In the genomic region with DNA sequence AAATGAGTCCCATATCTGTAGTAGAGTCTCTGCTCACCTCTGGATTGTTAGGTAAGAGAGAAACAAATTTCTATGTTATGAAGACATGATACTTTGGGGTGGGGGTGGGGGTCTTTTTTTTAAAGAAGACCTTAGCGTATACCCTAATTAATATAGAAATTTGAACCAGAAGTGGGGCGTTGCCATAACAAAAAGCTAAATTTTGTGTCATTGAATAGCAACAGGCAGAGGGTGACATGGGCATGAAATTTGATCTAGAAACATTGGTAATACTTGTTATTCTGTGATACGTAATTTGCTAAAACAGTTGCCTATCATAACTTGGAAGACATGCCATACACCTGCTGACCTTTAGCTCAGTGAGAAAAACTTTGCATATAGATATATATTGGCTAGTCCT, we compare ENCODE assay signal across 26 cellular contexts.
DNase-seq lines count a peak whose midpoint lies in the region; ATAC-seq, FAIRE-seq and TF ChIP-seq lines count a peak whose summit lies in the region.
"Had no signal": no experiment of that assay in that cellular context is flagged by ENCODE, and none has a peak within 500 bp of the region (broad histone marks: within the 10 kb centered on the region; RNA-seq: fewer than 3 reads in every experiment).

No MANE protein-coding gene starts in this region.

- no peak overlapping the region for H3K4me2 ChIP-seq in K562 (ENCODE audit: insufficient read depth, low read length)
- H3K4me2 ChIP-seq: BLaER1 had no signal

- H2AFZ ChIP-seq in K562 (ENCODE audit: low read depth, low read length): no peak overlapping the region

- H3K9ac ChIP-seq in K562 (ENCODE audit: insufficient read depth in 1 of 2, low read depth in 2 of 2, low read length in 2 of 2) (no peak overlapping the region), mucosa of stomach (ENCODE audit: low read length) (no peak overlapping the region)
- H3K9ac ChIP-seq: BLaER1 had no signal

- no peaks in the 10 kb centered on the region for H3K9me1 ChIP-seq in K562 (ENCODE audit: control insufficient read depth, insufficient read depth, low read length)

- CTCF ChIA-PET in HEK293 (lab: Yijun Ruan, JAX): no interaction called here
- CTCF ChIA-PET in K562 (lab: Yijun Ruan, JAX; ENCODE audit: low intra/inter-chr PET ratio): no interaction called here

- in situ Hi-C loops in K562 (cut with MboI) (no loop called here), gastrocnemius medialis (cut with MboI; ENCODE audit: low sequenced_read_pairs in 4 of 4) (no loop called here)

- H3K4me1 ChIP-seq in HEK293 (ENCODE audit: control insufficient read depth, insufficient read depth, low read length): peaks cover 10% of the 10 kb centered on the region; the same call in 1 of the 2 replicates
- H3K4me1 ChIP-seq in K562 (replicated peaks in 1 of 2; ENCODE audit: control insufficient read depth in 2 of 2, insufficient read depth in 2 of 2, low read length in 2 of 2): peaks cover 0 to 4% of the 10 kb centered on the region in 2 experiments; a peak in 1 of 5 replicates
- H3K4me1 ChIP-seq in mucosa of stomach (ENCODE audit: control insufficient read depth, insufficient read depth, low read length): no peaks in the 10 kb centered on the region
- peaks cover 62 to 74% of the 10 kb centered on the region in 2 donors for H3K4me1 ChIP-seq in gastrocnemius medialis
- peaks cover 5 to 12% of the 10 kb centered on the region in 2 donors for H3K4me1 ChIP-seq in left lung
- H3K4me1 ChIP-seq: BE2C had no signal

- intact Hi-C loops in K562 (cut with micrococcal nuclease) (no loop called here), gastrocnemius medialis (cut with DNase I; ENCODE audit: low total_unique reads) (loop anchor here (5.0 kb wide), 2 partner anchors 152 to 198 kb away; a partner anchor contains a TSS), left lung (cut with DNase I) (no loop called here)

- POLR2A ChIA-PET in HEK293 (lab: Yijun Ruan, JAX): no interaction called here
- POLR2A ChIA-PET in K562 (lab: Yijun Ruan, JAX): interaction anchor here (0.9 kb wide), 1 partner anchor 17 kb away, joined by 3 read pairs; no protein-coding TSS in a partner anchor

- no TSS peak for BruUV-seq in K562 (replicated peaks; lab: Mats Ljungman, UMichigan)

- no peak for FAIRE-seq in K562 (lab: Jason Lieb, UNC)
- FAIRE-seq: GM12878, GM12892, GM18507 had no signal

- WGBS in K562 (ENCODE audit: insufficient coverage, low coverage, missing lambda C conversion rate): 55% methylated on average over 3 of the region's 3 CpGs

- TF ChIP-seq CTCF in HEK293 (tag by site-specific recombination; IDR thresholded peaks at IDR 0.05) (no peak), K562 (IDR thresholded peaks at IDR 0.05 in 2 of 3, conservative IDR thresholded peaks at IDR 0.05 in 1 of 3; ENCODE audit: insufficient read depth in 2 of 3, low read depth in 1 of 3, low read length in 3 of 3) (no peak), gastrocnemius medialis (IDR thresholded peaks at IDR 0.05 in 4 of 5, conservative IDR thresholded peaks at IDR 0.05 in 1 of 5) (no peak), left lung (IDR thresholded peaks at IDR 0.05) (no peak)

- H3K9me3 ChIP-seq in HEK293 (ENCODE audit: control insufficient read depth, insufficient read depth, low read depth, low read length): no peaks in the 10 kb centered on the region
- H3K9me3 ChIP-seq in K562 (replicated peaks; ENCODE audit: control insufficient read depth, insufficient read depth, low read depth, low read length): no peaks in the 10 kb centered on the region
- no peaks in the 10 kb centered on the region for H3K9me3 ChIP-seq in mucosa of stomach (ENCODE audit: control insufficient read depth, low read length)
- H3K9me3 ChIP-seq in gastrocnemius medialis: no peaks in the 10 kb centered on the region
- H3K9me3 ChIP-seq in left lung: no peaks in the 10 kb centered on the region
- H3K9me3 ChIP-seq: BE2C, BLaER1 had no signal

- no peak overlapping the region for H3K27ac ChIP-seq in HEK293 (ENCODE audit: extremely low read depth, low read depth, low read length)
- no peak overlapping the region for H3K27ac ChIP-seq in K562 (ENCODE audit: extremely low read depth, low read depth, low read length)
- H3K27ac ChIP-seq in gastrocnemius medialis: peak overlapping the region; percentile 56 to 83 (median 79)
- no peak overlapping the region for H3K27ac ChIP-seq in left lung
- H3K27ac ChIP-seq: BLaER1 had no signal

- H3K27me3 ChIP-seq in K562 (ENCODE audit: control insufficient read depth in 2 of 2, insufficient read depth in 2 of 2, low read length in 2 of 2) (no peaks in the 10 kb centered on the region), mucosa of stomach (ENCODE audit: control insufficient read depth, insufficient read depth, low read length) (no peaks in the 10 kb centered on the region), gastrocnemius medialis (no peaks in the 10 kb centered on the region), left lung (no peaks in the 10 kb centered on the region)
- H3K27me3 ChIP-seq: BE2C, BLaER1 had no signal

- H3K79me2 ChIP-seq in K562 (ENCODE audit: control insufficient read depth, insufficient read depth, low read length): no peaks in the 10 kb centered on the region

- TF ChIP-seq RAD21 in K562 (CRISPR knock-in tag; conservative IDR thresholded peaks at IDR 0.05 in 1 of 2, IDR thresholded peaks at IDR 0.05 in 1 of 2): no peak

- no peak for TF ChIP-seq POLR2A in K562 (conservative IDR thresholded peaks at IDR 0.05)
- TF ChIP-seq POLR2A in gastrocnemius medialis (IDR thresholded peaks at IDR 0.05): no peak

- no peak for DNase-seq in K562 (ENCODE audit: extremely low read depth in 1 of 4, low spot score in 3 of 4)
- DNase-seq in gastrocnemius medialis: no peak
- no peak for DNase-seq in left lung
- DNase-seq: 8988T; ACHN; BE2C; C1 segment of cervical spinal cord; CD4-positive, alpha-beta memory T cell; CD4-positive, CD25-positive, alpha-beta regulatory T cell; CD8-positive, alpha-beta memory T cell; COR-L47; DMS 273 treated with DMSO at 0.1 percent for 48 hours; DMS153; DMS53; DMS79; DND-41; EL; GDM1 had no signal

- H3K4me3 ChIP-seq in HEK293 (ENCODE audit: low read depth, low read length) (no peak overlapping the region), K562 (no peak overlapping the region), mucosa of stomach (ENCODE audit: low read length) (peak overlapping the region; percentile 4), gastrocnemius medialis (no peak overlapping the region), left lung (no peak overlapping the region)
- H3K4me3 ChIP-seq: BLaER1, GM12878 had no signal

- TF ChIP-seq EP300 in K562 (IDR thresholded peaks at IDR 0.05; ENCODE audit: low read length): no peak

- no peak for ATAC-seq in K562
- no peak for ATAC-seq in gastrocnemius medialis
- ATAC-seq in GM21717 (IDR thresholded peaks at IDR 0.05; ENCODE audit: unreplicated experiment): no peak
- ATAC-seq in left lung: no peak
- ATAC-seq in GM21528 (IDR thresholded peaks at IDR 0.05; ENCODE audit: low FRiP score, unreplicated experiment): no peak
- ATAC-seq: GM12878 had no signal

- no peaks in the 10 kb centered on the region for H4K20me1 ChIP-seq in K562 (replicated peaks; ENCODE audit: control insufficient read depth, insufficient read depth, low read length)
- H4K20me1 ChIP-seq: BLaER1 had no signal

- H3K36me3 ChIP-seq in HEK293 (ENCODE audit: control insufficient read depth in 2 of 2, insufficient read depth in 1 of 2, low read length in 2 of 2): no peaks in the 10 kb centered on the region
- H3K36me3 ChIP-seq in K562 (ENCODE audit: control insufficient read depth, insufficient read depth, low read length): no peaks in the 10 kb centered on the region
- H3K36me3 ChIP-seq in mucosa of stomach (ENCODE audit: control insufficient read depth, insufficient read depth, low read length): no peaks in the 10 kb centered on the region
- no peaks in the 10 kb centered on the region for H3K36me3 ChIP-seq in gastrocnemius medialis
- H3K36me3 ChIP-seq in left lung: no peaks in the 10 kb centered on the region
- H3K36me3 ChIP-seq: BE2C, BLaER1 had no signal

TF ChIP-seq in HEK293, 187 proteins besides CTCF, POLR2A, EP300 and RAD21:
- TF ChIP-seq ZBTB7A (tag by site-specific recombination; IDR thresholded peaks at IDR 0.05; ENCODE audit: low read depth): no peak
- TF ChIP-seq ZNF707 (tag by site-specific recombination; IDR thresholded peaks at IDR 0.05): peak; percentile 74
TF ChIP-seq in HEK293: peak in this region for 1.

TF ChIP-seq in K562, 482 proteins besides CTCF, POLR2A, EP300 and RAD21:
- TF ChIP-seq ZNF707 (CRISPR knock-in tag; conservative IDR thresholded peaks at IDR 0.05) (peak; percentile 61; the same call in 1 of the 2 replicates), BRD4 (IDR thresholded peaks at IDR 0.05) (no peak), SP1 (CRISPR knock-in tag; IDR thresholded peaks at IDR 0.05) (no peak)

Comparison
In these comparisons a context has a peak if more than half of its experiments do, and no peak if none do; other contexts are left out.
1. H3K27ac ChIP-seq: peak in gastrocnemius medialis (4 of 4); none in HEK293 (single experiment), K562 (single experiment) and left lung (0 of 2).